In the genomic region with DNA sequence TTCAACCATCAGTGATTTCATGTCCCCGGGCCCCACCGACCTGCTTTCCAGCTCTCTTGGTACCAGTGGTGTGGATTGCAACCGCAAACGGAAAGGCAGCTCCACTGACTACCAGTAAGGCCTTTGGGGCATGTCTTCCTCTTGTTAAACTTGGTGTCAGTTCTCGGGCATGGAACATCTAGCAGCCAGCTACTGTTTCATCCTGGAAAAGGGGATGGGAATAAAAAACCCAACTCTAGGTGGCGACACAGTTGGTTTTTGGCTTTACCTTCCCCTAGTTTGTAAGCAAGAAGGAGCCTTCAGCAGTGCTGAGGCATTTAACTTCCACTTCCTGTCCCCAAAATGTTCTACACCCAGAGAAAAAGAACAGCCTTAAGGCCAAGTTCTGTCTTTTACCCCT, we compare ENCODE assay signal across 9 cellular contexts.
DNase-seq lines count a peak whose midpoint lies in the region; ATAC-seq and TF ChIP-seq lines count a peak whose summit lies in the region.
"Had no signal": no experiment of that assay in that cellular context is flagged by ENCODE, and none has a peak within 500 bp of the region (broad histone marks: within the 10 kb centered on the region; RNA-seq: fewer than 3 reads in every experiment).

No MANE protein-coding gene starts in this region.

- H3K27ac Mint-ChIP-seq in GM23338 = 0 out of 2 replicates have a peak overlapping the region, but pooled peaks have one; percentile 41
- H3K27ac Mint-ChIP-seq: activated CD4-positive, alpha-beta memory T cell treated with anti-CD3 and anti-CD28 coated beads for 36 hours had no signal

- H3K9me3 ChIP-seq in hepatocyte (ENCODE audit: low read depth) = no peaks in the 10 kb centered on the region
- no peaks in the 10 kb centered on the region for H3K9me3 ChIP-seq in prostate gland

- no peaks in the 10 kb centered on the region; the same call in 2 of the 3 replicates for H3K4me1 Mint-ChIP-seq in GM23338

- H3K4me2 ChIP-seq in GM23338 = no peak overlapping the region
- H3K4me2 ChIP-seq in hepatocyte = no peak overlapping the region

- H3K27ac ChIP-seq in GM23338 (ENCODE audit: low read depth) (no peak overlapping the region), hepatocyte (no peak overlapping the region), prostate gland (no peak overlapping the region)

- 74% methylated on average over 6 of the region's 6 CpGs for WGBS in hepatocyte (ENCODE audit: low lambda C conversion rate, missing lambda C conversion rate)
- WGBS in prostate gland = 92% methylated on average over 6 of the region's 6 CpGs

- no peaks in the 10 kb centered on the region for H3K27me3 ChIP-seq in GM23338 (ENCODE audit: insufficient read depth)
- no peaks in the 10 kb centered on the region for H3K27me3 ChIP-seq in hepatocyte
- H3K27me3 ChIP-seq in prostate gland (replicated peaks; ENCODE audit: insufficient read depth) = no peaks in the 10 kb centered on the region

- H3K79me2 ChIP-seq in GM23338 (replicated peaks; ENCODE audit: insufficient read depth) (no peaks in the 10 kb centered on the region), hepatocyte (no peaks in the 10 kb centered on the region)

- ATAC-seq in GM23338 = peak; percentile 80

- no peaks in the 10 kb centered on the region for H3K4me1 ChIP-seq in GM23338 (ENCODE audit: insufficient read depth)
- H3K4me1 ChIP-seq in hepatocyte (ENCODE audit: insufficient read depth) = no peaks in the 10 kb centered on the region
- no peaks in the 10 kb centered on the region for H3K4me1 ChIP-seq in prostate gland (replicated peaks)

- peaks cover 4% of the 10 kb centered on the region for H3K27me3 Mint-ChIP-seq in GM23338 (ENCODE audit: insufficient read depth, low read depth, poor library complexity)
- H3K27me3 Mint-ChIP-seq: activated CD4-positive, alpha-beta memory T cell treated with anti-CD3 and anti-CD28 coated beads for 36 hours had no signal

- no peak for DNase-seq in AG09319 (ENCODE audit: extremely low read depth, low read depth)
- DNase-seq in GM23338 (ENCODE audit: low spot score) = peak; percentile 76
- DNase-seq in RKO (ENCODE audit: low spot score) = peak; percentile 8
- DNase-seq in hepatocyte (ENCODE audit: low spot score) = no peak
- DNase-seq in NCI-H2107 treated with DMSO at 0.1 percent for 48 hours (lab: John Stamatoyannopoulos, UW; ENCODE audit: unreplicated experiment) = no peak
- no peak for DNase-seq in activated CD4-positive, CD25-positive, alpha-beta regulatory T cell treated with anti-CD3 and anti-CD28 coated beads, Interleukin-2, amount 50 U/mL, for 72 hours
- DNase-seq in prostate gland (ENCODE audit: low spot score) = no peak
- DNase-seq in NCI-H187 treated with DMSO at 0.1 percent for 48 hours (lab: John Stamatoyannopoulos, UW) = no peak
- DNase-seq: activated CD4-positive, alpha-beta memory T cell treated with anti-CD3 and anti-CD28 coated beads for 36 hours had no signal

- no peaks in the 10 kb centered on the region for H3K36me3 Mint-ChIP-seq in GM23338 (ENCODE audit: low read depth)

- no peaks in the 10 kb centered on the region for H4K20me1 ChIP-seq in GM23338 (replicated peaks; ENCODE audit: insufficient read depth)
- H4K20me1 ChIP-seq in hepatocyte (ENCODE audit: insufficient read depth, poor library complexity, severe bottlenecking) = no peaks in the 10 kb centered on the region

- peak; percentile 4 for TF ChIP-seq CTCF in AG09319 (IDR thresholded peaks at IDR 0.05; ENCODE audit: low read depth, low read length)
- peak; percentile 63 to 78 for TF ChIP-seq CTCF in GM23338 (conservative IDR thresholded peaks at IDR 0.05; ENCODE audit: low read depth in 2 of 2)
- TF ChIP-seq CTCF in hepatocyte (IDR thresholded peaks at IDR 0.05; ENCODE audit: poor library complexity) = peak; percentile 9
- TF ChIP-seq CTCF in prostate gland (IDR thresholded peaks at IDR 0.05) = no peak

- no peaks in the 10 kb centered on the region for H3K9me3 Mint-ChIP-seq in GM23338
- H3K9me3 Mint-ChIP-seq: activated CD4-positive, alpha-beta memory T cell treated with anti-CD3 and anti-CD28 coated beads for 36 hours had no signal

- H3K4me3 ChIP-seq in GM23338 = no peak overlapping the region
- no peak overlapping the region for H3K4me3 ChIP-seq in hepatocyte
- no peak overlapping the region for H3K4me3 ChIP-seq in prostate gland

- H3K36me3 ChIP-seq in GM23338 (ENCODE audit: insufficient read depth) (no peaks in the 10 kb centered on the region), hepatocyte (replicated peaks; ENCODE audit: insufficient read depth, low read depth) (no peaks in the 10 kb centered on the region), prostate gland (no peaks in the 10 kb centered on the region)

- H2AFZ ChIP-seq in GM23338 = no peak overlapping the region
- H2AFZ ChIP-seq in hepatocyte = no peak overlapping the region

- H3K4me3 Mint-ChIP-seq in GM23338 = no peak overlapping the region
- H3K4me3 Mint-ChIP-seq: activated CD4-positive, alpha-beta memory T cell treated with anti-CD3 and anti-CD28 coated beads for 36 hours had no signal

- TF ChIP-seq POLR2A in prostate gland (IDR thresholded peaks at IDR 0.05) = no peak

- H3K9me2 ChIP-seq in GM23338 (ENCODE audit: insufficient read depth) (no peaks in the 10 kb centered on the region), hepatocyte (replicated peaks; ENCODE audit: insufficient read depth) (no peaks in the 10 kb centered on the region)

- intact Hi-C loops in prostate gland (cut with DNase I) = no loop called here

- no peaks in the 10 kb centered on the region for H3F3A ChIP-seq in GM23338 (replicated peaks; ENCODE audit: low read depth)

TF ChIP-seq in GM23338, 12 proteins besides CTCF, POLR2A, EP300 and RAD21:
- TF ChIP-seq ETS1 (IDR thresholded peaks at IDR 0.05) (no peak), ZNF114 (CRISPR knock-in tag; IDR thresholded peaks at IDR 0.05) (no peak), STAT1 (IDR thresholded peaks at IDR 0.05; ENCODE audit: unreplicated experiment) (no peak), ZNF331 (CRISPR knock-in tag; IDR thresholded peaks at IDR 0.05; ENCODE audit: low read depth) (no peak), JUNB (IDR thresholded peaks at IDR 0.05; ENCODE audit: unreplicated experiment) (no peak), CREB1 (CRISPR knock-in tag; IDR thresholded peaks at IDR 0.05; ENCODE audit: low read depth) (no peak), POLR2AphosphoS5 (IDR thresholded peaks at IDR 0.05; ENCODE audit: low read depth) (no peak)

Comparison
In these comparisons a context has a peak if more than half of its experiments do, and no peak if none do; other contexts are left out.
1. DNase-seq: peak in GM23338 (single experiment) and RKO (single experiment); none in AG09319 (single experiment), hepatocyte (single experiment), NCI-H2107 treated with DMSO at 0.1 percent for 48 hours (single experiment), activated CD4-positive, CD25-positive, alpha-beta regulatory T cell treated with anti-CD3 and anti-CD28 coated beads, Interleukin-2, amount 50 U/mL, for 72 hours (single experiment), prostate gland (single experiment) and NCI-H187 treated with DMSO at 0.1 percent for 48 hours (single experiment).
2. CTCF ChIP-seq: peak in AG09319 (single experiment), GM23338 (2 of 2) and hepatocyte (single experiment); none in prostate gland (0 of 4).